27 cellular contexts compared by ENCODE assay signal in the genomic region with DNA sequence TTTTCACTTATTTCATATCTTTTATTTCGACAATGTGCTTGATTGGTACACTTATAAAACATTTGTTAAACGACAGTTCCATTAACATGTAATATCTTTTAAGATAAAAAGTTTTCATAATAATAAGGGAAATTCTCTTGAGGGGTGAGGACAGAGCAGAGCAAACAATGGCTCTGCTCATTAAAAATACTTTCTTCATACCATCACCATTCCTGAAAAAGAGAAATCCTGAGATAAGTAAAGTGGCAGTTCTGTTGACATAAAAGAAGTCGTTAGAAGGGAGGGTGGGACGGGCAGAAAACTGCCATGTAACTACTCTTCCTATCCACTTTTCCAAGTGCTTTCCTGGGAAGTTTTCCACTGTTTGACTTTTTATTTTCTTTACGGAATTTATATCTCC.
"Had no signal": no experiment of that assay in that cellular context is flagged by ENCODE, and none has a peak within 500 bp of the region (broad histone marks: within the 10 kb centered on the region; RNA-seq: fewer than 3 reads in every experiment).

No MANE protein-coding gene starts in this region.

- H3K4me1 Mint-ChIP-seq: stimulated activated effector memory CD8-positive, alpha-beta T cell treated with anti-CD3 and anti-CD28 coated beads, Interleukin-12 subunit alpha, Interleukin-12 subunit beta, amount 100 ng/mL, for 72 hours; stimulated activated naive B cell treated with anti-CD40 and anti-IgM and Interleukin-4, amounts not matched to agents 10 μg/mL and 1 μg/mL and 100 μg/mL, for 72 hours had no signal

- H3K27ac Mint-ChIP-seq: nephron; neural progenitor cell; progenitor cell of endocrine pancreas; stimulated activated effector memory CD8-positive, alpha-beta T cell treated with anti-CD3 and anti-CD28 coated beads, Interleukin-12 subunit alpha, Interleukin-12 subunit beta, amount 100 ng/mL, for 72 hours; stimulated activated naive B cell treated with anti-CD40 and anti-IgM and Interleukin-4, amounts not matched to agents 10 μg/mL and 1 μg/mL and 100 μg/mL, for 72 hours; stimulated activated naive CD8-positive, alpha-beta T cell treated with anti-CD3 and anti-CD28 coated beads, Interleukin-15, Interleukin-2, amounts not matched to agents 100 ng/mL and 50 ng/mL, for 24 hours had no signal

- H3K27ac ChIP-seq: neural progenitor cell, ovary, parathyroid adenoma, psoas muscle, right lobe of liver, sigmoid colon, stomach, thoracic aorta, thyroid gland, tibial nerve, upper lobe of left lung, vagina had no signal

- H3K27me3 ChIP-seq: neural progenitor cell, ovary, right lobe of liver, thyroid gland, tibial nerve, upper lobe of left lung, vagina had no signal

- DNase-seq: occipital lobe; ovary; posterior cingulate gyrus; psoas muscle; right cardiac atrium; right lobe of liver; sigmoid colon; small intestine; stimulated activated CD4-positive, alpha-beta T cell treated with anti-CD3 and anti-CD28 coated beads, Interleukin-15, amount 100 ng/mL, for 24 hours; stimulated activated CD4-positive, alpha-beta T cell treated with anti-CD3 and anti-CD28 coated beads, Interleukin-2, amount 100 ng/mL, for 24 hours; stimulated activated CD4-positive, alpha-beta T cell treated with anti-CD3 and anti-CD28 coated beads, Interleukin-2, amount 100 ng/mL, for 48 hours; stimulated activated CD4-positive, alpha-beta T cell treated with anti-CD3 and anti-CD28 coated beads, Interleukin-4, amount 100 ng/mL, for 24 hours; stimulated activated naive B cell treated with anti-CD40 and anti-IgM and Interleukin-4, amounts not matched to agents 10 μg/mL and 1 μg/mL and 100 μg/mL, for 72 hours; stimulated activated naive CD4-positive, alpha-beta T cell treated with Interleukin-2 at 50 U/mL for 16 hours; stomach; thyroid gland; trophoblast cell; upper lobe of left lung had no signal

- H3K36me3 ChIP-seq: neural progenitor cell, ovary, right lobe of liver, sigmoid colon, stomach, thoracic aorta, thyroid gland, tibial nerve, upper lobe of left lung, vagina had no signal

- H3K4me3 Mint-ChIP-seq: nephron; neural progenitor cell; stimulated activated effector memory CD8-positive, alpha-beta T cell treated with anti-CD3 and anti-CD28 coated beads, Interleukin-12 subunit alpha, Interleukin-12 subunit beta, amount 100 ng/mL, for 72 hours; stimulated activated naive B cell treated with anti-CD40 and anti-IgM and Interleukin-4, amounts not matched to agents 10 μg/mL and 1 μg/mL and 100 μg/mL, for 72 hours; stimulated activated naive CD8-positive, alpha-beta T cell treated with anti-CD3 and anti-CD28 coated beads, Interleukin-15, Interleukin-2, amounts not matched to agents 100 ng/mL and 50 ng/mL, for 24 hours had no signal

- H3K4me3 ChIP-seq: neural progenitor cell, ovary, psoas muscle, right lobe of liver, sigmoid colon, stomach, thoracic aorta, thyroid gland, tibial nerve, upper lobe of left lung, vagina had no signal

- H3K36me3 Mint-ChIP-seq: neural progenitor cell; stimulated activated effector memory CD8-positive, alpha-beta T cell treated with anti-CD3 and anti-CD28 coated beads, Interleukin-12 subunit alpha, Interleukin-12 subunit beta, amount 100 ng/mL, for 72 hours; stimulated activated naive B cell treated with anti-CD40 and anti-IgM and Interleukin-4, amounts not matched to agents 10 μg/mL and 1 μg/mL and 100 μg/mL, for 72 hours had no signal

- H3K9me3 ChIP-seq: ovary, psoas muscle, right lobe of liver, sigmoid colon, stomach, thoracic aorta, thyroid gland, tibial nerve, upper lobe of left lung, vagina had no signal

- H3K4me1 ChIP-seq: parathyroid adenoma, psoas muscle, sigmoid colon, stomach, thyroid gland, upper lobe of left lung, vagina had no signal

- H3K9me3 Mint-ChIP-seq: nephron; neural progenitor cell; stimulated activated naive CD8-positive, alpha-beta T cell treated with anti-CD3 and anti-CD28 coated beads, Interleukin-15, Interleukin-2, amounts not matched to agents 100 ng/mL and 50 ng/mL, for 24 hours had no signal
